ENCODE assay signal across 2 cellular contexts in genomic region chr14:79825046-79825521, GRCh38.
A peak's percentile ranks its signal among the peaks of the same experiment; 100 is the strongest.
TF ChIP-seq lines count a peak whose summit lies in the region.

No MANE protein-coding gene starts in this region.

TF ChIP-seq in H1, 55 proteins besides CTCF, POLR2A, EP300 and RAD21:
- TF ChIP-seq ASH2L (IDR thresholded peaks at IDR 0.05; ENCODE audit: low read length) (no peak), CEBPB (IDR thresholded peaks at IDR 0.05; ENCODE audit: low read depth, low read length) (0 out of 2 replicates have a peak, but pooled peaks have one; percentile 5)

TF ChIP-seq in HepG2, 621 proteins besides CTCF, POLR2A, EP300 and RAD21:
- TF ChIP-seq TBL1XR1 (IDR thresholded peaks at IDR 0.05; ENCODE audit: borderline replicate concordance, low read length, partially characterized antibody) = no peak
- no peak for TF ChIP-seq KAT7 (CRISPR knock-in tag; IDR thresholded peaks at IDR 0.05; ENCODE audit: borderline replicate concordance)
- 0 out of 2 replicates have a peak, but pooled peaks have one; percentile 10 for TF ChIP-seq ATF7 (IDR thresholded peaks at IDR 0.05)
- no peak for TF ChIP-seq ATF7 (CRISPR knock-in tag; IDR thresholded peaks at IDR 0.05)
- no peak for TF ChIP-seq NR2F2 (IDR thresholded peaks at IDR 0.05; ENCODE audit: borderline replicate concordance, low read depth)
- TF ChIP-seq MAFG (CRISPR knock-in tag; IDR thresholded peaks at IDR 0.05) = no peak
